Comparison of ENCODE assay signal across 20 cellular contexts in the genomic region with DNA sequence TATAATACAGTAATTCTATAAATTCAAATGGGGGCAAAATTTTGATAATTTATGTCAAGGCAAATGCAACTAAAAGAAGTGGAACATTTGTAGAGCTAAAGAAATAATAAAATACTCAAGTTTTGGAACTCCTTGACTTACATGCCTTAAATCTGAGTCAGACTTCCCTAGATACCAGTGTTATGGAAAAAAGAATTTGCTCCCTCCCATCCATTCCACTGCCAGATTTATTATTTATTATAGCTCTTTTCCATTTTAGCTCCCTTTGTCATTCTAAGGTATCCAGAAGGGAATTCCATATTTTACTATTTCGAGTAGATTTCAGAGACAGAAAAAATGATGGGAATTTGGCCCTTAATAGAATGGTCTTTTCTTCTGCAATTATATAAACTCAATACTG. TPM values are rescaled to one million over a fixed set of nuclear protein-coding genes. Genes with fewer than 3 reads are reported as not detected.
DNase-seq lines count a peak whose midpoint lies in the region; ATAC-seq and TF ChIP-seq lines count a peak whose summit lies in the region.
"Had no signal": no experiment of that assay in that cellular context is flagged by ENCODE, and none has a peak within 500 bp of the region (broad histone marks: within the 10 kb centered on the region; RNA-seq: fewer than 3 reads in every experiment).

No MANE protein-coding gene starts in this region.

- H3K27me3 ChIP-seq in foreskin keratinocyte, result no peaks in the 10 kb centered on the region
- H3K27me3 ChIP-seq in sigmoid colon, result no peaks in the 10 kb centered on the region

- H3K36me3 ChIP-seq in sigmoid colon, result no peaks in the 10 kb centered on the region
- H3K36me3 ChIP-seq: BE2C had no signal

- DNase-seq in EH (ENCODE audit: low read depth) (peak; percentile 71), amniotic epithelial cell (ENCODE audit: low read depth) (peak; percentile 27), foreskin keratinocyte (peak in 1 of 2 donors; percentile 42), sigmoid colon (no peak), nucleus accumbens (lab: John Stamatoyannopoulos, UW) (no peak), NCI-H2029 treated with DMSO at 0.1 percent for 48 hours (lab: John Stamatoyannopoulos, UW) (no peak), NOMO-1 treated with DMSO at 0.1 percent for 48 hours (lab: John Stamatoyannopoulos, UW; ENCODE audit: unreplicated experiment) (no peak), NCI-H510A treated with DMSO at 0.1 percent for 48 hours (lab: John Stamatoyannopoulos, UW) (no peak)
- DNase-seq: activated CD4-positive, alpha-beta T cell treated with anti-CD3 and anti-CD28 coated beads for 1 hour; activated CD8-positive, alpha-beta memory T cell treated with anti-CD3 and anti-CD28 coated beads, Interleukin-2, amount 50 U/mL, for 48 hours; activated naive CD4-positive, alpha-beta T cell treated with Interleukin-2 at 50 U/mL for 16 hours; BE2C; central memory CD4-positive, alpha-beta T cell; endodermal cell; Karpas-422; NCI-H1417; SHP77 treated with DMSO at 0.1 percent for 48 hours; small intestine; stimulated activated naive B cell treated with anti-CD40 and anti-IgM and Interleukin-4, amounts not matched to agents 10 μg/mL and 1 μg/mL and 100 μg/mL, for 72 hours had no signal

- intact Hi-C loops in sigmoid colon (cut with DNase I), result loop anchor here (5.0 kb wide), 1 partner anchor 41 kb away; no protein-coding TSS in a partner anchor

- TF ChIP-seq CTCF in foreskin keratinocyte (conservative IDR thresholded peaks at IDR 0.05), result no peak
- no peak for TF ChIP-seq CTCF in sigmoid colon (IDR thresholded peaks at IDR 0.05)

- peak; percentile 24 for ATAC-seq in foreskin keratinocyte

- no peak for TF ChIP-seq EP300 in sigmoid colon (IDR thresholded peaks at IDR 0.05)

- H3K4me3 ChIP-seq in sigmoid colon, result no peak overlapping the region

- TF ChIP-seq POLR2A in sigmoid colon (IDR thresholded peaks at IDR 0.05), result no peak

- H3K9me3 ChIP-seq in sigmoid colon, result no peaks in the 10 kb centered on the region
- H3K9me3 ChIP-seq: BE2C had no signal

- no peak overlapping the region for H3K27ac ChIP-seq in foreskin keratinocyte
- H3K27ac ChIP-seq in sigmoid colon, result peak overlapping the region in 3 of 4 donors; percentile 48 to 61 (median 53)

- H3K4me1 ChIP-seq in foreskin keratinocyte, result peaks cover 5% of the 10 kb centered on the region
- peaks cover 0 to 49% (median 35%) of the 10 kb centered on the region in 4 donors for H3K4me1 ChIP-seq in sigmoid colon
- H3K4me1 ChIP-seq: BE2C had no signal

- 57 to 66% methylated on average over 1 of the region's 1 CpG for WGBS in sigmoid colon, 2 donors

RNA-seq across cellular contexts. Expression of gene RHOJ, which starts 44.0 kb away (rescaled TPM):
- 0.07 TPM in 1 of 2 replicates, not detected in the other for total RNA-seq in foreskin keratinocyte
- polyA plus RNA-seq in foreskin keratinocyte, result 0.03 and 0.11 TPM in 2 replicates
- 10 to 100 TPM in 2 of 4 donors, 1 to 10 TPM in 2; 5.3 to 28.5 (median 10.3) TPM for total RNA-seq in sigmoid colon
- polyA plus RNA-seq in sigmoid colon, result 1 to 10 TPM; 1.6 to 6.6 (median 6.4) TPM
- total RNA-seq: endodermal cell; T-helper 2 cell treated with Interferon-gamma antibody and Interleukin-4, amounts not matched to agents 100 ng/mL and 5 ng/mL, for 36 hours had no signal

Comparison
In these comparisons a context has a peak if more than half of its experiments do, and no peak if none do; other contexts are left out.
1. DNase-seq: peak in EH (single experiment) and amniotic epithelial cell (single experiment); none in sigmoid colon (single experiment), nucleus accumbens (0 of 56), NCI-H2029 treated with DMSO at 0.1 percent for 48 hours (single experiment), NOMO-1 treated with DMSO at 0.1 percent for 48 hours (single experiment) and NCI-H510A treated with DMSO at 0.1 percent for 48 hours (single experiment).